ENCODE assay signal across 8 cellular contexts in the genomic region with DNA sequence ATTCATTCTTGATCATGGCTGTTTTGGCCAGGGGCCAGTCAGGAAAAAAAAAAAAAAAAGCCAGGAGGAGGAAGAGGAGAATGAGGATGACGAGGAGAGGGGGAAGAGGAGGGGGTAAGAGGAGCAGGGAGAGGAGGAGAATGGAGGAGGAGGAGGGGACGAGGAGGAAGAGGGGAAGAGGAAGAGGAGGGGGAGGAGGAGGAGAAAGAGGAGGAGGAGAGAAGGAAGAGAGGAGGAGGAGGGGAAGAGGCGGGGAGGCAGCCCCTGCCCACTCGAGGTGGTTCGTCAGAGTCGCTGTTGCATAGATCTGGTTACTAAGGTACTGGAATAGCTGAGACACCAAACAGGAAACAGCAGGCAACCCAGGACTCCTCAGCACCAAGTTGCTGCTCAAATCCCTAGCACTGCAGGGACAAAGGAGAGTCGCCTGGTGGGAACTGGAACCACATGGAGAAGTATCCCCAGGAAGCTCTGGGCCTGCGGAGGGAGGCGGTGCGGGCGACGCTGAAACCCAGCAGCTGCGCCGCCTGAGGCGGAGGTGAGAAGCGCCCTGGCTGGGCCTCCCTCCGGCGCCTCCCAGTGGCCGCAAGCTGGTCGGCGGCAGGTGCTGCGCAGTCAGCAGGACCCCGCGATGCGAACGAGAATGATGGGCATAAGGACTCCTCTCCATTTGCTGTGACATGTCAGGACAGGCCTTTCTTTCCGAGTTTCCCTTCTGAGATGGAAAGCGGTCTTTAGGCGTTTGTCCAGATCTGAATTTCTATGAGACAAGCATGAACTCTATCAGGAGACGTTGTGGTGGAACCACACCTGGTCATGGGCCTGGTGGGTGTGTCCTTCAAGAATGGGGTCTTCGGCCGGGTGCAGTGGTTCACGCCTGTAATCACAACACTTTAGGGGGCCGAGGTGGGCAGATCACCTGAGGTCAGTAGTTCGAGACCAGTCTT. TPM values are rescaled to one million over a fixed set of nuclear protein-coding genes. Genes with fewer than 3 reads are reported as not detected.
DNase-seq lines count a peak whose midpoint lies in the region; ATAC-seq, FAIRE-seq and TF ChIP-seq lines count a peak whose summit lies in the region.

No MANE protein-coding gene starts in this region.

- peak overlapping the region; percentile 80 for H3K4me2 ChIP-seq in MM.1S (ENCODE audit: low read depth, low read length)
- H3K4me2 ChIP-seq in astrocyte (ENCODE audit: low read length), result peak overlapping the region; percentile 86

- no peaks in the 10 kb centered on the region for H3K36me3 ChIP-seq in MM.1S (replicated peaks; ENCODE audit: insufficient read depth, low read length)
- no peaks in the 10 kb centered on the region for H3K36me3 ChIP-seq in astrocyte (ENCODE audit: insufficient read depth, low read length)
- H3K36me3 ChIP-seq in uterus, result no peaks in the 10 kb centered on the region

- FAIRE-seq in astrocyte (lab: Jason Lieb, UNC), result no peak

- peaks cover 4% of the 10 kb centered on the region for H3K9me3 Mint-ChIP-seq in astrocyte (ENCODE audit: unreplicated experiment)

- no peaks in the 10 kb centered on the region for H3K9me2 ChIP-seq in MM.1S (replicated peaks; ENCODE audit: insufficient read depth, low read length)

- H3F3A ChIP-seq in MM.1S (ENCODE audit: insufficient read depth, low read length), result no peaks in the 10 kb centered on the region

- peak overlapping the region; percentile 86 for H2AFZ ChIP-seq in MM.1S (ENCODE audit: low read length)
- H2AFZ ChIP-seq in astrocyte (ENCODE audit: low read depth, low read length), result peak overlapping the region; percentile 91

- TF ChIP-seq POLR2A in uterus (IDR thresholded peaks at IDR 0.05), result no peak

- H3K27me3 ChIP-seq in MM.1S (replicated peaks; ENCODE audit: insufficient read depth, low read length) (no peaks in the 10 kb centered on the region), astrocyte (ENCODE audit: insufficient read depth, low read length) (peaks cover 3% of the 10 kb centered on the region), uterus (no peaks in the 10 kb centered on the region)

- TF ChIP-seq CTCF in MM.1S (IDR thresholded peaks at IDR 0.05; ENCODE audit: low read length), result peak; percentile 100
- TF ChIP-seq CTCF in astrocyte (IDR thresholded peaks at IDR 0.05; ENCODE audit: insufficient read depth, low read depth, low read length), result peak; percentile 85
- TF ChIP-seq CTCF in uterus (IDR thresholded peaks at IDR 0.05), result peak; percentile 97 to 100 (median 98)

- H3K9ac ChIP-seq in MM.1S (ENCODE audit: low read length) (peak overlapping the region; percentile 43; the same call in 1 of the 2 replicates), astrocyte (ENCODE audit: low read length) (peak overlapping the region; percentile 58)

- H3K27me3 Mint-ChIP-seq in astrocyte (ENCODE audit: low read depth, unreplicated experiment), result peaks cover 7% of the 10 kb centered on the region

- H3K4me1 Mint-ChIP-seq in astrocyte (ENCODE audit: low read depth, unreplicated experiment), result peaks cover 4% of the 10 kb centered on the region

- no peak overlapping the region for H3K4me3 Mint-ChIP-seq in astrocyte (ENCODE audit: unreplicated experiment)

- intact Hi-C loops in uterus (cut with DNase I; ENCODE audit: low total_unique reads), result loop anchor here (10.0 kb wide), 1 partner anchor 145 kb away; no protein-coding TSS in a partner anchor

- H4K20me1 ChIP-seq in MM.1S (ENCODE audit: insufficient read depth, low read length) (no peaks in the 10 kb centered on the region), astrocyte (ENCODE audit: insufficient read depth, low read length) (no peaks in the 10 kb centered on the region)

- no peaks in the 10 kb centered on the region for H3K36me3 Mint-ChIP-seq in astrocyte (ENCODE audit: low read depth, unreplicated experiment)

- H3K4me3 ChIP-seq in MM.1S (ENCODE audit: low read length) (peak overlapping the region; percentile 53), astrocyte (ENCODE audit: insufficient read depth, low read depth, low read length) (peak overlapping the region; percentile 49), uterus (peak overlapping the region; percentile 29 to 36)

- H3K27ac ChIP-seq in MM.1S (ENCODE audit: low read length) (no peak overlapping the region), astrocyte (ENCODE audit: low read depth, low read length) (no peak overlapping the region), uterus (peak overlapping the region; percentile 64 to 69)

- H3K79me2 ChIP-seq in MM.1S (ENCODE audit: low read length), result no peaks in the 10 kb centered on the region
- no peaks in the 10 kb centered on the region for H3K79me2 ChIP-seq in astrocyte (ENCODE audit: insufficient read depth, low read length)

- H3K9me3 ChIP-seq in MM.1S (replicated peaks; ENCODE audit: insufficient read depth, low read length) (no peaks in the 10 kb centered on the region), astrocyte (ENCODE audit: insufficient read depth, low read depth, low read length) (no peaks in the 10 kb centered on the region), uterus (no peaks in the 10 kb centered on the region)

- H3K27ac Mint-ChIP-seq in astrocyte (ENCODE audit: unreplicated experiment), result no peak overlapping the region

- H3K4me1 ChIP-seq in MM.1S (ENCODE audit: low read length) (no peaks in the 10 kb centered on the region), astrocyte (ENCODE audit: insufficient read depth, low read length) (peaks cover 9% of the 10 kb centered on the region), uterus (no peaks in the 10 kb centered on the region)

- peak; percentile 83 for DNase-seq in COLO668 (lab: John Stamatoyannopoulos, UW; ENCODE audit: unreplicated experiment)
- DNase-seq in MM.1S, result peak; percentile 81
- peak; percentile 49 for DNase-seq in T-helper 22 cell (ENCODE audit: low read depth)
- peak; percentile 61 for DNase-seq in astrocyte (ENCODE audit: low read depth)
- DNase-seq in hepatic stellate cell (ENCODE audit: low spot score), result peak; percentile 74
- peak; percentile 61 for DNase-seq in renal cortical epithelial cell (ENCODE audit: low read depth)
- DNase-seq in uterus, result peak; percentile 72 to 82

- peak; percentile 77 for ATAC-seq in GM21619 (IDR thresholded peaks at IDR 0.05; ENCODE audit: unreplicated experiment)

RNA-seq across cellular contexts. Expression of a gene that starts 17.5 kb away (rescaled TPM):
- not detected in 2 replicates for total RNA-seq in astrocyte
- total RNA-seq in renal cortical epithelial cell, result not detected in 2 replicates
- not detected for total RNA-seq in uterus

Comparison
In these comparisons a context has a peak if more than half of its experiments do, and no peak if none do; other contexts are left out.
1. H3K27ac ChIP-seq: peak in uterus (2 of 2); none in MM.1S (single experiment) and astrocyte (single experiment).
2. Peak in every context shown above with its lines, with median percentiles within 50 percentile points of each other: DNase-seq, H3K4me3 ChIP-seq and CTCF ChIP-seq.